Comparison of ENCODE assay signal across 9 cellular contexts in the genomic region with DNA sequence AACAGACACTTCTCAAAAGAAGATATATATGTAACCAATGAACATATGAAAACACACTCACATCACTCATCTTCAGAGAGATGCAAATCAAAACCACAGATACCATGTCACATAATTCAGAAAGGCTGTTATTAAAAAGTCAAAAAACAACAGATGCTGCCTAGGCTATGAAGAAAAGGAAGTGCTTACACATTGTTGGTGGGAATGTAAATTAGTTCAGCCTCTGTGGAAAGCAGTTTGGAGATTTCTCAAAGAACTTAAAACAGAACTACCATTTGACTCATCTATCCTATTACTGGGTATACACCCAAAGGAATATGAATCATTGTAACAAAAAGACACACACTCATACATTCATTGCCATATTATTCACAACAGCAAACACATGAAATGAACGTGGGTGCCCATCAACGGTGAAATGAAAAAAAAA.
DNase-seq lines count a peak whose midpoint lies in the region; ATAC-seq and TF ChIP-seq lines count a peak whose summit lies in the region.
"Had no signal": no experiment of that assay in that cellular context is flagged by ENCODE, and none has a peak within 500 bp of the region (broad histone marks: within the 10 kb centered on the region; RNA-seq: fewer than 3 reads in every experiment).

No MANE protein-coding gene starts in this region.

- H3K4me1 Mint-ChIP-seq in activated T-cell treated with anti-CD3 and anti-CD28 coated beads, Interleukin-2, amount 50 U/mL, for 24 hours (ENCODE audit: low read depth), result peaks cover 49% of the 10 kb centered on the region
- peaks cover 12% of the 10 kb centered on the region for H3K4me1 Mint-ChIP-seq in stimulated activated memory B cell treated with anti-CD40 and anti-IgM and Interleukin-4, amounts not matched to agents 10 μg/mL and 1 μg/mL and 100 μg/mL, for 72 hours

- peaks cover 2% of the 10 kb centered on the region for H3K36me3 Mint-ChIP-seq in activated T-cell treated with anti-CD3 and anti-CD28 coated beads, Interleukin-2, amount 50 U/mL, for 24 hours (ENCODE audit: low read depth)
- H3K36me3 Mint-ChIP-seq in stimulated activated memory B cell treated with anti-CD40 and anti-IgM and Interleukin-4, amounts not matched to agents 10 μg/mL and 1 μg/mL and 100 μg/mL, for 72 hours, result no peaks in the 10 kb centered on the region

- POLR2A ChIA-PET in RWPE1 (lab: Yijun Ruan, JAX; ENCODE audit: low non-redundant PET), result no interaction called here

- H3K27ac ChIP-seq in RWPE1, result no peak overlapping the region

- DNase-seq in activated T-cell treated with anti-CD3 and anti-CD28 coated beads, Interleukin-2, amount 50 U/mL, for 24 hours, result no peak
- no peak for DNase-seq in activated T-cell treated with anti-CD3 and anti-CD28 coated beads for 4 hours
- peak; percentile 21 for DNase-seq in RWPE1 (ENCODE audit: low spot score)
- DNase-seq in islet precursor cell, result no peak
- no peak for DNase-seq in NCI-H1092 (lab: John Stamatoyannopoulos, UW)
- DNase-seq in NCI-H2171 treated with DMSO at 0.1 percent for 48 hours (lab: John Stamatoyannopoulos, UW), result no peak
- DNase-seq: posterior cingulate gyrus had no signal

- ATAC-seq in HG02884 (IDR thresholded peaks at IDR 0.05; ENCODE audit: unreplicated experiment), result peak; percentile 89
- ATAC-seq in stimulated activated memory B cell treated with anti-CD40 and anti-IgM and Interleukin-4, amounts not matched to agents 10 μg/mL and 1 μg/mL and 100 μg/mL, for 72 hours, result peak; percentile 80

- peaks cover 33% of the 10 kb centered on the region for H3K27me3 Mint-ChIP-seq in activated T-cell treated with anti-CD3 and anti-CD28 coated beads, Interleukin-2, amount 50 U/mL, for 24 hours
- H3K27me3 Mint-ChIP-seq in stimulated activated memory B cell treated with anti-CD40 and anti-IgM and Interleukin-4, amounts not matched to agents 10 μg/mL and 1 μg/mL and 100 μg/mL, for 72 hours, result no peaks in the 10 kb centered on the region

- H3K27ac Mint-ChIP-seq in activated T-cell treated with anti-CD3 and anti-CD28 coated beads, Interleukin-2, amount 50 U/mL, for 24 hours, result peak overlapping the region; percentile 83
- H3K27ac Mint-ChIP-seq in stimulated activated memory B cell treated with anti-CD40 and anti-IgM and Interleukin-4, amounts not matched to agents 10 μg/mL and 1 μg/mL and 100 μg/mL, for 72 hours, result no peak overlapping the region

- no peak for TF ChIP-seq CTCF in RWPE1 (conservative IDR thresholded peaks at IDR 0.05; ENCODE audit: low read depth)

- H3K4me3 Mint-ChIP-seq in activated T-cell treated with anti-CD3 and anti-CD28 coated beads, Interleukin-2, amount 50 U/mL, for 24 hours, result peak overlapping the region; percentile 42
- no peak overlapping the region for H3K4me3 Mint-ChIP-seq in stimulated activated memory B cell treated with anti-CD40 and anti-IgM and Interleukin-4, amounts not matched to agents 10 μg/mL and 1 μg/mL and 100 μg/mL, for 72 hours

- peaks cover 16% of the 10 kb centered on the region for H3K9me3 Mint-ChIP-seq in activated T-cell treated with anti-CD3 and anti-CD28 coated beads, Interleukin-2, amount 50 U/mL, for 24 hours
- H3K9me3 Mint-ChIP-seq in stimulated activated memory B cell treated with anti-CD40 and anti-IgM and Interleukin-4, amounts not matched to agents 10 μg/mL and 1 μg/mL and 100 μg/mL, for 72 hours, result no peaks in the 10 kb centered on the region

- CTCF ChIA-PET in RWPE1 (lab: Yijun Ruan, JAX), result no interaction called here
